In genomic region chr3:88263417-88264116, GRCh38 we compare ENCODE assay signal across 21 cellular contexts.
"Had no signal": no experiment of that assay in that cellular context is flagged by ENCODE, and none has a peak within 500 bp of the region (broad histone marks: within the 10 kb centered on the region; RNA-seq: fewer than 3 reads in every experiment).

No MANE protein-coding gene starts in this region.

- H3K27ac ChIP-seq: body of pancreas, epithelial cell of prostate, gastroesophageal sphincter, hepatocyte, lower lobe of right lung, prostate gland, stomach, tibial artery had no signal

- H3K4me2 ChIP-seq: hepatocyte had no signal

- DNase-seq: activated CD4-positive, alpha-beta T cell treated with anti-CD3 and anti-CD28 coated beads for 1 hour; activated CD4-positive, alpha-beta T cell treated with anti-CD3 and anti-CD28 coated beads, Interleukin-2, amount 50 U/mL, for 48 hours; activated CD8-positive, alpha-beta memory T cell treated with anti-CD3 and anti-CD28 coated beads, Interleukin-2, amount 10 ng/mL, durations not matched to agents 7 days and 5 days; activated effector memory CD4-positive, alpha-beta T cell treated with Interleukin-2 at 50 U/mL for 16 hours; activated T-cell treated with anti-CD3 and anti-CD28 coated beads, Interleukin-2, amount 50 U/mL, for 24 hours; amniotic stem cell; body of pancreas; central memory CD4-positive, alpha-beta T cell; cortex of kidney; effector memory CD8-positive, alpha-beta T cell; kidney glomerular epithelial cell; lower lobe of right lung; naive thymus-derived CD4-positive, alpha-beta T cell; nucleus accumbens; stimulated activated CD4-positive, alpha-beta T cell treated with anti-CD3 and anti-CD28 coated beads, Interleukin-4, amount 100 ng/mL, for 4 hours; stomach; tibial artery had no signal

- H2AFZ ChIP-seq: hepatocyte had no signal

- H3K27me3 ChIP-seq: body of pancreas, gastroesophageal sphincter, hepatocyte, stomach, tibial artery had no signal

- H3K4me1 ChIP-seq: lower lobe of right lung, prostate gland, stomach, tibial artery had no signal

- H3K79me2 ChIP-seq: hepatocyte had no signal

- ATAC-seq: activated CD8-positive, alpha-beta memory T cell treated with anti-CD3 and anti-CD28 coated beads, Interleukin-2, amount 10 ng/mL, durations not matched to agents 7 days and 5 days; body of pancreas; effector memory CD8-positive, alpha-beta T cell; gastroesophageal sphincter; lower lobe of right lung; naive thymus-derived CD4-positive, alpha-beta T cell had no signal

- H3K36me3 ChIP-seq: gastroesophageal sphincter, lower lobe of right lung, prostate gland, stomach, tibial artery had no signal

- H3K9me3 ChIP-seq: body of pancreas, gastroesophageal sphincter, lower lobe of right lung, prostate gland, stomach, tibial artery had no signal

- H3K4me3 ChIP-seq: body of pancreas, gastroesophageal sphincter, hepatocyte, lower lobe of right lung, prostate gland, stomach, tibial artery had no signal
